ENCODE assay signal across 24 cellular contexts in genomic region chr17:33373209-33373608, GRCh38.
"Had no signal": no experiment of that assay in that cellular context is flagged by ENCODE, and none has a peak within 500 bp of the region (broad histone marks: within the 10 kb centered on the region; RNA-seq: fewer than 3 reads in every experiment).

No MANE protein-coding gene starts in this region.

- H3K4me3 ChIP-seq: esophagus squamous epithelium, gastroesophageal sphincter, heart right ventricle had no signal

- H3K9me3 ChIP-seq: esophagus squamous epithelium, gastroesophageal sphincter, heart right ventricle had no signal

- H3K36me3 ChIP-seq: brain microvascular endothelial cell, esophagus squamous epithelium, gastroesophageal sphincter, heart right ventricle, WERI-Rb-1 had no signal

- H3K4me1 ChIP-seq: esophagus squamous epithelium, gastroesophageal sphincter, heart right ventricle had no signal

- DNase-seq: activated B cell treated with CpG ODN at 0.5 μM for 24 hours; activated CD4-positive, alpha-beta T cell treated with anti-CD3 and anti-CD28 coated beads for 48 hours; activated CD4-positive, alpha-beta T cell treated with anti-CD3 and anti-CD28 coated beads, Interleukin-2, amount 50 U/mL, for 1 hour; activated CD4-positive, alpha-beta T cell treated with anti-CD3 and anti-CD28 coated beads, Interleukin-2, amount 50 U/mL, for 48 hours; activated CD8-positive, alpha-beta memory T cell treated with anti-CD3 and anti-CD28 coated beads for 24 hours; activated CD8-positive, alpha-beta T cell treated with anti-CD3 and anti-CD28 coated beads for 36 hours; activated effector memory CD4-positive, alpha-beta T cell treated with Interleukin-2 at 50 U/mL for 16 hours; activated gamma-delta T cell treated with Interleukin-2 at 50 U/mL for 16 hours; activated naive CD4-positive, alpha-beta T cell treated with anti-CD3 and anti-CD28 coated beads, Interleukin-2, amount 50 U/mL, for 16 hours; activated naive CD4-positive, alpha-beta T cell treated with Interleukin-2 at 50 U/mL for 16 hours; activated T-cell treated with anti-CD3 and anti-CD28 coated beads, Interleukin-2, amount 50 U/mL, for 4 hours; amniotic stem cell; anterior cingulate cortex; brain microvascular endothelial cell; cortex of kidney; dermis blood vessel endothelial cell; effector CD4-positive, alpha-beta T cell; esophagus squamous epithelium; foreskin melanocyte; heart right ventricle; T-helper 9 cell; WERI-Rb-1 had no signal

- H3K27ac ChIP-seq: brain microvascular endothelial cell, epithelial cell of prostate, esophagus squamous epithelium, gastroesophageal sphincter, heart right ventricle, WERI-Rb-1 had no signal

- H3K27me3 ChIP-seq: brain microvascular endothelial cell had no signal
